Comparison of ENCODE assay signal across 9 cellular contexts in the genomic region with DNA sequence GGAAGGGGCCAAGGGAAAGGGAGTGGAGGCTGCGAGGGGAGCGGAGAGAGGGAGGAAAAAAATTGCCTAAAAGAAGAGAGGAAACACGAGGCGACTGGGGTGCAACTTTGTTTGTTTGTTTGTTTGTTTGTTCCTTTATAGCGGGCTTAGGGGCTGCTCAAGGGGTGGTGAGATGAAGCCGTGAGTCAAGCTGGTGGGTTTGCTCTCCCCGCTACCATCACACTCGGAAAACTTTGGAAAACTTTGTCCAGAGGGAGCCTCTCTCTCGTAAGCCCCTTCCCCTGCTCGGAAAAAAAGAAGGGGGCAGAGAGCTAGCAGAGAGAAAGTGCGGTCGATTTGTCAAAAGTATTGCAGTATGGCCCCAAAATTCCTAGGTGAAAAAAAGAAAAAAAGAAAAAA.
DNase-seq lines count a peak whose midpoint lies in the region; ATAC-seq and TF ChIP-seq lines count a peak whose summit lies in the region.
"Had no signal": no experiment of that assay in that cellular context is flagged by ENCODE, and none has a peak within 500 bp of the region (broad histone marks: within the 10 kb centered on the region; RNA-seq: fewer than 3 reads in every experiment).

No MANE protein-coding gene starts in this region.

- no peaks in the 10 kb centered on the region for H3K36me3 Mint-ChIP-seq in nephron progenitor cell (ENCODE audit: low read depth)

- peaks cover 99% of the 10 kb centered on the region for H3K27me3 Mint-ChIP-seq in nephron progenitor cell (ENCODE audit: low read depth, poor library complexity)

- peaks cover 71% of the 10 kb centered on the region for H3K27me3 ChIP-seq in ACC112 (ENCODE audit: insufficient read depth, low read length)
- H3K27me3 ChIP-seq in HUES6 (ENCODE audit: control insufficient read depth, insufficient read depth, low read length): peaks cover 96% of the 10 kb centered on the region

- peak overlapping the region; percentile 60 for H3K4me3 ChIP-seq in ACC112 (ENCODE audit: low read depth, low read length)
- peak overlapping the region; percentile 56 for H3K4me3 ChIP-seq in HUES6 (ENCODE audit: low read depth, low read length)
- peak overlapping the region; percentile 80 for H3K4me3 ChIP-seq in coronary artery

- H3K36me3 ChIP-seq in ACC112 (ENCODE audit: insufficient read depth, low read length) (no peaks in the 10 kb centered on the region), HUES6 (ENCODE audit: control insufficient read depth, insufficient read depth, low read length) (no peaks in the 10 kb centered on the region)

- H3K9me3 ChIP-seq in HUES6 (ENCODE audit: control insufficient read depth, insufficient read depth, low read depth, low read length): no peaks in the 10 kb centered on the region

- H3K27ac ChIP-seq in ACC112 (ENCODE audit: low read depth, low read length) (no peak overlapping the region), HUES6 (ENCODE audit: low read depth, low read length) (no peak overlapping the region), coronary artery (peak overlapping the region in 1 of 2 donors; percentile 90)

- DNase-seq in coronary artery (ENCODE audit: low spot score): no peak
- DNase-seq in nephron progenitor cell: no peak
- no peak for DNase-seq in GM10266 (ENCODE audit: extremely low spot score)
- no peak for DNase-seq in NAMALWA (ENCODE audit: low spot score)
- DNase-seq in stimulated activated CD4-positive, alpha-beta T cell treated with anti-CD3 and anti-CD28 coated beads, Interleukin-15, amount 100 ng/mL, for 24 hours: no peak
- DNase-seq: NCI-H1105 had no signal

- H3K79me2 ChIP-seq in ACC112 (ENCODE audit: control insufficient read depth, insufficient read depth, low read length, unreplicated experiment): no peaks in the 10 kb centered on the region

- peaks cover 16% of the 10 kb centered on the region for H3K4me1 ChIP-seq in ACC112 (ENCODE audit: control insufficient read depth, insufficient read depth, low read length, unreplicated experiment)
- peaks cover 23% of the 10 kb centered on the region for H3K4me1 ChIP-seq in HUES6 (ENCODE audit: control insufficient read depth, insufficient read depth, low read length)

- peaks cover 52% of the 10 kb centered on the region for H3K4me1 Mint-ChIP-seq in nephron progenitor cell

- no peak overlapping the region for H2AFZ ChIP-seq in ACC112 (ENCODE audit: low read length, unreplicated experiment)

- H3K9me3 Mint-ChIP-seq in nephron progenitor cell: peaks cover 6% of the 10 kb centered on the region

- H3K9ac ChIP-seq in HUES6 (ENCODE audit: low read length): no peak overlapping the region

- ATAC-seq in GM21825 (IDR thresholded peaks at IDR 0.05; ENCODE audit: unreplicated experiment): no peak

- no peak overlapping the region for H3K27ac Mint-ChIP-seq in nephron progenitor cell

- TF ChIP-seq CTCF in coronary artery (IDR thresholded peaks at IDR 0.05): no peak
- TF ChIP-seq CTCF in nephron progenitor cell (IDR thresholded peaks at IDR 0.05): no peak
- TF ChIP-seq CTCF in GM10266 (IDR thresholded peaks at IDR 0.05; ENCODE audit: control insufficient read depth, insufficient read depth, low read depth, missing control alignments): no peak

- peak overlapping the region; percentile 80 for H3K4me3 Mint-ChIP-seq in nephron progenitor cell
